Comparison of ENCODE assay signal across 17 cellular contexts in the genomic region with DNA sequence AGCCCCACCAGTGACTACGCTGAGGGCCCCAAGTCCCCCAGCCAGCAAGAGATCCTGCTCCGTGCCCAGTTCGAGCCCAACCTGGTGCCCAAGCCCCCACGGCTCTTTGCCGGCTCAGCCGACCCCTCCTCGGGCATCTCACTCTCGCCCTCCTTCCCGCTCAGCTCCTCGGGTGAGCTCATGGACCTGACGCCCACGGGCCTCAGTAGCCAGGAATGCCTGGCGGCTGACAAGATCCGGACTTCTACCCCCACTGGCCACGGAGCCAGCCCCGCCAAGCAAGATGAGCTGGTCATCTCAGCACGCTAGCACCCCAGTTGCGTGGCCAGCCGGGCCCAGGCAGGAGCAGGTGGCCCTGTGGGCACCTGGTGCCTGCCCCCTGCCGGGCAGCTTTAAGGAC. TPM values are rescaled to one million over a fixed set of nuclear protein-coding genes. Genes with fewer than 3 reads are reported as not detected.
DNase-seq lines count a peak whose midpoint lies in the region; ATAC-seq, FAIRE-seq and TF ChIP-seq lines count a peak whose summit lies in the region.
"Had no signal": no experiment of that assay in that cellular context is flagged by ENCODE, and none has a peak within 500 bp of the region (broad histone marks: within the 10 kb centered on the region; RNA-seq: fewer than 3 reads in every experiment).

No MANE protein-coding gene starts in this region.

- no peak overlapping the region for H3K4me3 ChIP-seq in HepG2 (replicated peaks in 1 of 3; ENCODE audit: insufficient read depth in 1 of 3, low read depth in 2 of 3, low read length in 3 of 3)
- no peak overlapping the region for H3K4me3 ChIP-seq in right lobe of liver
- no peak overlapping the region for H3K4me3 ChIP-seq in fibroblast of mammary gland (ENCODE audit: control insufficient read depth, low read depth, low read length)
- H3K4me3 ChIP-seq in neuronal stem cell (ENCODE audit: low read length in 2 of 2): no peak overlapping the region
- H3K4me3 ChIP-seq: BLaER1 treated with 17β-estradiol and CSF1 and Interleukin-3, amounts not matched to agents 10 nM and 100 nM; HAP-1 had no signal

- H4K20me1 ChIP-seq in HepG2 (ENCODE audit: insufficient read depth, low read length): no peaks in the 10 kb centered on the region

- peak overlapping the region; percentile 85 for H3K18ac ChIP-seq in neuronal stem cell (ENCODE audit: low read length)

- no peak for TF ChIP-seq RAD21 in HepG2 (CRISPR knock-in tag; IDR thresholded peaks at IDR 0.05)

- H2BK15ac ChIP-seq in neuronal stem cell (ENCODE audit: low read length): no peak overlapping the region

- peaks cover 8 to 15% of the 10 kb centered on the region in 2 experiments; a peak in 2 of 5 replicates for H3K36me3 ChIP-seq in HepG2 (replicated peaks in 1 of 2; ENCODE audit: control insufficient read depth in 1 of 2, insufficient read depth in 2 of 2, low read length in 2 of 2)
- H3K36me3 ChIP-seq in right lobe of liver: no peaks in the 10 kb centered on the region
- H3K36me3 ChIP-seq in neuronal stem cell (replicated peaks in 1 of 2; ENCODE audit: control insufficient read depth in 2 of 2, insufficient read depth in 2 of 2, low read length in 2 of 2): peaks cover 15 to 35% of the 10 kb centered on the region in 2 donors
- H3K36me3 ChIP-seq: HAP-1 had no signal

- peak overlapping the region; percentile 8 for H3K23ac ChIP-seq in neuronal stem cell (ENCODE audit: low read depth, low read length, poor library complexity)

- no peaks in the 10 kb centered on the region for H3K79me2 ChIP-seq in HepG2 (ENCODE audit: insufficient read depth, low read length)

- POLR2A ChIA-PET in HepG2 (lab: Yijun Ruan, JAX): no interaction called here

- H3K4me2 ChIP-seq in HepG2 (ENCODE audit: low read depth, low read length) (no peak overlapping the region), neuronal stem cell (ENCODE audit: insufficient read depth, low read length, poor library complexity, severe bottlenecking) (no peak overlapping the region)

- ATAC-seq in HepG2 (no peak), right lobe of liver (no peak), GM21423 (IDR thresholded peaks at IDR 0.05; ENCODE audit: unreplicated experiment) (no peak), GM19324 (IDR thresholded peaks at IDR 0.05; ENCODE audit: low FRiP score, unreplicated experiment) (no peak)
- no peak for ATAC-seq in effector memory CD8-positive, alpha-beta T cell (replicated peaks)

- FAIRE-seq in HepG2 (lab: Jason Lieb, UNC): no peak
- FAIRE-seq: GM18507 had no signal

- no peak for DNase-seq in HepG2 (ENCODE audit: low spot score)
- DNase-seq in right lobe of liver: no peak
- peak; percentile 11 for DNase-seq in fibroblast of mammary gland (ENCODE audit: low read depth)
- no peak for DNase-seq in neuronal stem cell (ENCODE audit: low spot score)
- DNase-seq in effector memory CD8-positive, alpha-beta T cell: no peak
- DNase-seq: AML-193; CD4-positive, CD25-positive, alpha-beta regulatory T cell; DMS53; GF-D8; GOT3; HFFc6 had no signal

- no peak for TF ChIP-seq CTCF in HepG2 (CRISPR knock-in tag; IDR thresholded peaks at IDR 0.05)
- no peak for TF ChIP-seq CTCF in right lobe of liver (IDR thresholded peaks at IDR 0.05)
- TF ChIP-seq CTCF in fibroblast of mammary gland (conservative IDR thresholded peaks at IDR 0.05; ENCODE audit: control insufficient read depth, insufficient read depth, low read depth, low read length): no peak

- no peaks in the 10 kb centered on the region for H3K9me3 Mint-ChIP-seq in effector memory CD8-positive, alpha-beta T cell
- H3K9me3 Mint-ChIP-seq: CD4-positive, CD25-positive, alpha-beta regulatory T cell; HFFc6 had no signal

- no peak overlapping the region for H2BK12ac ChIP-seq in neuronal stem cell (ENCODE audit: low read length)

- H3K27me3 ChIP-seq in HepG2 (ENCODE audit: control insufficient read depth in 1 of 2, insufficient read depth in 2 of 2, low read length in 2 of 2): no peaks in the 10 kb centered on the region
- H3K27me3 ChIP-seq in right lobe of liver: no peaks in the 10 kb centered on the region
- no peaks in the 10 kb centered on the region for H3K27me3 ChIP-seq in neuronal stem cell (ENCODE audit: control insufficient read depth in 3 of 3, insufficient read depth in 3 of 3, low read depth in 1 of 3, low read length in 3 of 3)
- H3K27me3 ChIP-seq: BLaER1 treated with 17β-estradiol and CSF1 and Interleukin-3, amounts not matched to agents 10 nM and 100 nM had no signal

- H2AK5ac ChIP-seq in neuronal stem cell (ENCODE audit: low read depth, low read length): no peak overlapping the region

- no peak for TF ChIP-seq EP300 in HepG2 (IDR thresholded peaks at IDR 0.05; ENCODE audit: low read depth in 2 of 2, low read length in 2 of 2)
- TF ChIP-seq EP300 in HepG2 (CRISPR knock-in tag; IDR thresholded peaks at IDR 0.05; ENCODE audit: borderline replicate concordance): no peak

- H2BK120ac ChIP-seq in neuronal stem cell (ENCODE audit: low read depth, low read length): no peak overlapping the region

- peaks cover 2 to 7% of the 10 kb centered on the region in 2 donors for H3K27me3 Mint-ChIP-seq in effector memory CD8-positive, alpha-beta T cell
- H3K27me3 Mint-ChIP-seq: CD4-positive, CD25-positive, alpha-beta regulatory T cell had no signal

- no peak overlapping the region for H3K9ac ChIP-seq in HepG2 (ENCODE audit: insufficient read depth, low read depth, low read length)
- H3K9ac ChIP-seq in neuronal stem cell (ENCODE audit: low read depth, low read length, poor library complexity): peak overlapping the region; percentile 44

- no TSS peak for BruUV-seq in HepG2 (replicated peaks; lab: Mats Ljungman, UMichigan)

- no peaks in the 10 kb centered on the region for H3K36me3 Mint-ChIP-seq in effector memory CD8-positive, alpha-beta T cell (ENCODE audit: insufficient read depth)
- H3K36me3 Mint-ChIP-seq: CD4-positive, CD25-positive, alpha-beta regulatory T cell had no signal

- TF ChIP-seq POLR2A in HepG2 (IDR thresholded peaks at IDR 0.05; ENCODE audit: insufficient read depth in 1 of 2, low read depth in 2 of 2, low read length in 2 of 2) (no peak), right lobe of liver (IDR thresholded peaks at IDR 0.05) (no peak)

- WGBS in HepG2 (ENCODE audit: low lambda C conversion rate): 93% methylated on average over 18 of the region's 20 CpGs
- no CpG with 5 or more reads among the region's 20 CpGs for WGBS in right lobe of liver (ENCODE audit: insufficient coverage, low coverage, low lambda C conversion rate, missing lambda C conversion rate)
- WGBS in neuronal stem cell (ENCODE audit: extremely low coverage in 2 of 2, insufficient read length in 2 of 2, insufficient replicate concordance in 1 of 2), 2 donors: no CpG with 5 or more reads among the region's 20 CpGs

- no peak overlapping the region for H3K4me3 Mint-ChIP-seq in effector memory CD8-positive, alpha-beta T cell
- H3K4me3 Mint-ChIP-seq: CD4-positive, CD25-positive, alpha-beta regulatory T cell; HFFc6 had no signal

- H3K79me1 ChIP-seq in neuronal stem cell (ENCODE audit: low read depth, low read length): peaks cover 3% of the 10 kb centered on the region

- peak overlapping the region; percentile 23 for H4K8ac ChIP-seq in neuronal stem cell (ENCODE audit: low read depth, low read length)

- intact Hi-C loops in HepG2 (cut with micrococcal nuclease; ENCODE audit: unreplicated experiment): no loop called here
- intact Hi-C loops in right lobe of liver (cut with DNase I): no loop called here

- H3K4me1 ChIP-seq in HepG2 (ENCODE audit: insufficient read depth, low read length) (peaks cover 23% of the 10 kb centered on the region), right lobe of liver (peaks cover 0 to 3% (median 0%) of the 10 kb centered on the region in 4 donors), neuronal stem cell (ENCODE audit: control insufficient read depth in 2 of 2, insufficient read depth in 1 of 2, low read depth in 1 of 2, low read length in 2 of 2) (peaks cover 11 to 34% of the 10 kb centered on the region in 2 donors)
- H3K4me1 ChIP-seq: HAP-1 had no signal

- H2AFZ ChIP-seq in HepG2 (ENCODE audit: low read length) (no peak overlapping the region), neuronal stem cell (ENCODE audit: low read length) (no peak overlapping the region)

- no peak overlapping the region for H3K4ac ChIP-seq in neuronal stem cell (ENCODE audit: low read length)

- peak overlapping the region; percentile 29 for H2BK5ac ChIP-seq in neuronal stem cell (ENCODE audit: low read length)

- no peak overlapping the region for H4K91ac ChIP-seq in neuronal stem cell (ENCODE audit: low read depth, low read length, poor library complexity)

- in situ Hi-C loops in HepG2 (cut with HindIII; ENCODE audit: extremely low pct_ligation_motif_present, low pct_unique_long_range_greater_than_20kb): no loop called here

- H3K9me3 ChIP-seq in HepG2 (ENCODE audit: low read length) (no peaks in the 10 kb centered on the region), right lobe of liver (no peaks in the 10 kb centered on the region), neuronal stem cell (replicated peaks in 1 of 2; ENCODE audit: control insufficient read depth in 2 of 2, insufficient read depth in 1 of 2, low read depth in 1 of 2, low read length in 2 of 2) (no peaks in the 10 kb centered on the region)
- H3K9me3 ChIP-seq: BLaER1 treated with 17β-estradiol and CSF1 and Interleukin-3, amounts not matched to agents 10 nM and 100 nM; HAP-1 had no signal

- no peak overlapping the region for H3K27ac ChIP-seq in HepG2 (ENCODE audit: extremely low read length, insufficient read depth, low read length)
- no peak overlapping the region for H3K27ac ChIP-seq in right lobe of liver
- no peak overlapping the region for H3K27ac ChIP-seq in neuronal stem cell (replicated peaks; ENCODE audit: low read length)
- H3K27ac ChIP-seq: 22Rv1 had no signal

- no peaks in the 10 kb centered on the region for H3K4me1 Mint-ChIP-seq in effector memory CD8-positive, alpha-beta T cell (ENCODE audit: low read depth in 2 of 2)
- H3K4me1 Mint-ChIP-seq: CD4-positive, CD25-positive, alpha-beta regulatory T cell had no signal

- peak overlapping the region; percentile 21 for H3K14ac ChIP-seq in neuronal stem cell (ENCODE audit: low read length)

- no peak overlapping the region for H3K27ac Mint-ChIP-seq in effector memory CD8-positive, alpha-beta T cell
- H3K27ac Mint-ChIP-seq: CD4-positive, CD25-positive, alpha-beta regulatory T cell; HFFc6 had no signal

- CTCF ChIA-PET in HepG2 (lab: Yijun Ruan, JAX; ENCODE audit: low intra/inter-chr PET ratio, low total read pairs): no interaction called here

RNA-seq across cellular contexts. Expression of a gene that starts 8.3 kb away (rescaled TPM):
- total RNA-seq in HepG2 (2016; rRNA removed; fragmentation: Illumina TruSeq; extraction: Trizol) (7.9 and 10.2 TPM in 2 replicates), right lobe of liver (10 to 100 TPM in 5 of 6 experiments, 1 to 10 TPM in 1; 7.6 to 16.4 (median 11.6) TPM)
- 6.6 and 7.4 TPM in 2 replicates for total RNA-seq in HepG2 (2016; cell fraction: cytosol; rRNA removed; fragmentation: Illumina TruSeq; extraction: Trizol; ENCODE audit: low read depth)
- 6.8 and 10.3 TPM in 2 replicates for total RNA-seq in HepG2 (2016; cell fraction: insoluble cytoplasmic fraction; rRNA removed; fragmentation: Illumina TruSeq; extraction: Trizol)
- total RNA-seq in HepG2 (2016; cell fraction: membrane; rRNA removed; fragmentation: Illumina TruSeq; extraction: Trizol): 8.2 and 8.5 TPM in 2 replicates
- 16.7 and 20.6 TPM in 2 replicates for total RNA-seq in HepG2 (2016; cell fraction: nucleus; rRNA removed; fragmentation: Illumina TruSeq; extraction: Trizol)
- 25.9 and 33.2 TPM in 2 replicates for polyA plus RNA-seq in HepG2 (2011; rRNA removed)
- 17.4 and 19.1 TPM in 2 replicates for polyA plus RNA-seq in HepG2 (2011; cell fraction: cytosol; rRNA removed)
- 140 and 154 TPM in 2 replicates for polyA plus RNA-seq in HepG2 (2011; cell fraction: nucleus; rRNA removed)
- polyA plus RNA-seq in HepG2 (2012): 27.5 and 41.4 TPM in 2 replicates
- polyA plus RNA-seq in HepG2 (2016; cell fraction: cytosol; fragmentation: Illumina TruSeq; extraction: Trizol; ENCODE audit: low read depth): 1.8 and 2.1 TPM in 2 replicates
- polyA plus RNA-seq in HepG2 (2016; cell fraction: insoluble cytoplasmic fraction; fragmentation: Illumina TruSeq; extraction: Trizol; ENCODE audit: low read depth): 12.8 and 17.2 TPM in 2 replicates
- 5.7 and 6.2 TPM in 2 replicates for polyA plus RNA-seq in HepG2 (2016; cell fraction: membrane; fragmentation: Illumina TruSeq; extraction: Trizol; ENCODE audit: low read depth)
- 69.8 and 76.1 TPM in 2 replicates for polyA plus RNA-seq in HepG2 (2016; cell fraction: nucleus; fragmentation: Illumina TruSeq; extraction: Trizol; ENCODE audit: insufficient read depth, low read depth)
- 2.9 and 52.2 TPM in 2 replicates for polyA minus RNA-seq in HepG2 (2011; rRNA and poly(A)+ RNA removed; ENCODE audit: low replicate concordance)
- 27.3 and 36.7 TPM in 2 replicates for polyA minus RNA-seq in HepG2 (2011; cell fraction: cytosol; rRNA and poly(A)+ RNA removed)
- polyA minus RNA-seq in HepG2 (2011; cell fraction: nucleus; rRNA and poly(A)+ RNA removed): 39.0 and 39.4 TPM in 2 replicates
- 5.7 TPM for polyA plus RNA-seq in neuronal stem cell (2013, experiment 1 of 2)
- 6.0 TPM for polyA plus RNA-seq in neuronal stem cell (2013, experiment 2 of 2)

RNA-seq across cellular contexts. Expression of a gene that starts 48.2 kb away (rescaled TPM):
- total RNA-seq in HepG2 (2016; rRNA removed; fragmentation: Illumina TruSeq; extraction: Trizol) (164 and 175 TPM in 2 replicates), right lobe of liver (10 to 100 TPM; 31.6 to 74.5 (median 55.3) TPM)
- 124 and 186 TPM in 2 replicates for total RNA-seq in HepG2 (2016; cell fraction: cytosol; rRNA removed; fragmentation: Illumina TruSeq; extraction: Trizol; ENCODE audit: low read depth)
- total RNA-seq in HepG2 (2016; cell fraction: insoluble cytoplasmic fraction; rRNA removed; fragmentation: Illumina TruSeq; extraction: Trizol): 157 and 180 TPM in 2 replicates
- total RNA-seq in HepG2 (2016; cell fraction: membrane; rRNA removed; fragmentation: Illumina TruSeq; extraction: Trizol): 166 and 206 TPM in 2 replicates
- 83.5 and 96.3 TPM in 2 replicates for total RNA-seq in HepG2 (2016; cell fraction: nucleus; rRNA removed; fragmentation: Illumina TruSeq; extraction: Trizol)
- polyA plus RNA-seq in HepG2 (2011; rRNA removed): 363 and 424 TPM in 2 replicates
- 333 and 381 TPM in 2 replicates for polyA plus RNA-seq in HepG2 (2011; cell fraction: cytosol; rRNA removed)
- polyA plus RNA-seq in HepG2 (2011; cell fraction: nucleus; rRNA removed): 70.6 and 77.2 TPM in 2 replicates
- polyA plus RNA-seq in HepG2 (2012): 225 and 301 TPM in 2 replicates
- 181 and 226 TPM in 2 replicates for polyA plus RNA-seq in HepG2 (2016; cell fraction: cytosol; fragmentation: Illumina TruSeq; extraction: Trizol; ENCODE audit: low read depth)
- polyA plus RNA-seq in HepG2 (2016; cell fraction: insoluble cytoplasmic fraction; fragmentation: Illumina TruSeq; extraction: Trizol; ENCODE audit: low read depth): 187 and 188 TPM in 2 replicates
- 185 and 215 TPM in 2 replicates for polyA plus RNA-seq in HepG2 (2016; cell fraction: membrane; fragmentation: Illumina TruSeq; extraction: Trizol; ENCODE audit: low read depth)
- polyA plus RNA-seq in HepG2 (2016; cell fraction: nucleus; fragmentation: Illumina TruSeq; extraction: Trizol; ENCODE audit: insufficient read depth, low read depth): 173 and 175 TPM in 2 replicates
- polyA minus RNA-seq in HepG2 (2011; rRNA and poly(A)+ RNA removed; ENCODE audit: low replicate concordance): 153 and 413 TPM in 2 replicates
- polyA minus RNA-seq in HepG2 (2011; cell fraction: cytosol; rRNA and poly(A)+ RNA removed): 79.2 and 82.2 TPM in 2 replicates
- polyA minus RNA-seq in HepG2 (2011; cell fraction: nucleus; rRNA and poly(A)+ RNA removed): 54.3 and 55.7 TPM in 2 replicates
- 258 TPM for polyA plus RNA-seq in neuronal stem cell (2013, experiment 1 of 2)
- 242 TPM for polyA plus RNA-seq in neuronal stem cell (2013, experiment 2 of 2)

RNA-seq across cellular contexts. Expression of a gene that starts 48.5 kb away (rescaled TPM):
- total RNA-seq in HepG2 (2016; rRNA removed; fragmentation: Illumina TruSeq; extraction: Trizol) (102 and 116 TPM in 2 replicates), right lobe of liver (10 to 100 TPM in 2 of 6 experiments, 1 to 10 TPM in 4; 4.0 to 13.3 (median 5.4) TPM)
- total RNA-seq in HepG2 (2016; cell fraction: cytosol; rRNA removed; fragmentation: Illumina TruSeq; extraction: Trizol; ENCODE audit: low read depth): 9.9 and 12.9 TPM in 2 replicates
- total RNA-seq in HepG2 (2016; cell fraction: insoluble cytoplasmic fraction; rRNA removed; fragmentation: Illumina TruSeq; extraction: Trizol): 103 and 117 TPM in 2 replicates
- total RNA-seq in HepG2 (2016; cell fraction: membrane; rRNA removed; fragmentation: Illumina TruSeq; extraction: Trizol): 25.3 and 31.0 TPM in 2 replicates
- 47.5 and 54.1 TPM in 2 replicates for total RNA-seq in HepG2 (2016; cell fraction: nucleus; rRNA removed; fragmentation: Illumina TruSeq; extraction: Trizol)
- 10.9 and 12.4 TPM in 2 replicates for polyA plus RNA-seq in HepG2 (2011; rRNA removed)
- polyA plus RNA-seq in HepG2 (2011; cell fraction: cytosol; rRNA removed): 11.9 and 14.6 TPM in 2 replicates
- 4.0 and 5.3 TPM in 2 replicates for polyA plus RNA-seq in HepG2 (2011; cell fraction: nucleus; rRNA removed)
- 11.2 and 20.0 TPM in 2 replicates for polyA plus RNA-seq in HepG2 (2012)
- polyA plus RNA-seq in HepG2 (2016; cell fraction: cytosol; fragmentation: Illumina TruSeq; extraction: Trizol; ENCODE audit: low read depth): 5.2 and 7.1 TPM in 2 replicates
- 94.2 and 98.7 TPM in 2 replicates for polyA plus RNA-seq in HepG2 (2016; cell fraction: insoluble cytoplasmic fraction; fragmentation: Illumina TruSeq; extraction: Trizol; ENCODE audit: low read depth)
- polyA plus RNA-seq in HepG2 (2016; cell fraction: membrane; fragmentation: Illumina TruSeq; extraction: Trizol; ENCODE audit: low read depth): 12.2 and 15.7 TPM in 2 replicates
- 60.2 and 63.1 TPM in 2 replicates for polyA plus RNA-seq in HepG2 (2016; cell fraction: nucleus; fragmentation: Illumina TruSeq; extraction: Trizol; ENCODE audit: insufficient read depth, low read depth)
- polyA minus RNA-seq in HepG2 (2011; rRNA and poly(A)+ RNA removed; ENCODE audit: low replicate concordance): 25.3 and 218 TPM in 2 replicates
- 7.6 and 10.2 TPM in 2 replicates for polyA minus RNA-seq in HepG2 (2011; cell fraction: cytosol; rRNA and poly(A)+ RNA removed)
- polyA minus RNA-seq in HepG2 (2011; cell fraction: nucleus; rRNA and poly(A)+ RNA removed): 10.8 and 11.8 TPM in 2 replicates
- polyA plus RNA-seq in neuronal stem cell (2013, experiment 1 of 2): 30.6 TPM
- 31.0 TPM for polyA plus RNA-seq in neuronal stem cell (2013, experiment 2 of 2)
